ENCODE assay signal across 8 cellular contexts in genomic region chr12:125292700-125293099, GRCh38.
"Had no signal": no experiment of that assay in that cellular context is flagged by ENCODE, and none has a peak within 500 bp of the region (broad histone marks: within the 10 kb centered on the region; RNA-seq: fewer than 3 reads in every experiment).

No MANE protein-coding gene starts in this region.

- H2AFZ ChIP-seq: GM23338 had no signal

- H3K9me3 ChIP-seq: HAP-1 had no signal

- H3K27ac Mint-ChIP-seq: GM23338, HFFc6, IgD-negative memory B cell had no signal

- H3K4me2 ChIP-seq: GM23338 had no signal

- H3K36me3 ChIP-seq: HAP-1 had no signal

- FAIRE-seq: HepG2 had no signal

- H3K4me3 Mint-ChIP-seq: GM23338, HFFc6, IgD-negative memory B cell had no signal

- H3K9me3 Mint-ChIP-seq: GM23338 had no signal

- DNase-seq: H7, HFFc6 had no signal

- ATAC-seq: GM23338, HCT116, HepG2 had no signal

- H3K4me3 ChIP-seq: GM23338, HAP-1 had no signal

- H3K36me3 Mint-ChIP-seq: IgD-negative memory B cell had no signal

- H3K4me1 ChIP-seq: HAP-1 had no signal

- H3K27ac ChIP-seq: HL-60 had no signal
